ENCODE assay signal across 13 cellular contexts in the genomic region with DNA sequence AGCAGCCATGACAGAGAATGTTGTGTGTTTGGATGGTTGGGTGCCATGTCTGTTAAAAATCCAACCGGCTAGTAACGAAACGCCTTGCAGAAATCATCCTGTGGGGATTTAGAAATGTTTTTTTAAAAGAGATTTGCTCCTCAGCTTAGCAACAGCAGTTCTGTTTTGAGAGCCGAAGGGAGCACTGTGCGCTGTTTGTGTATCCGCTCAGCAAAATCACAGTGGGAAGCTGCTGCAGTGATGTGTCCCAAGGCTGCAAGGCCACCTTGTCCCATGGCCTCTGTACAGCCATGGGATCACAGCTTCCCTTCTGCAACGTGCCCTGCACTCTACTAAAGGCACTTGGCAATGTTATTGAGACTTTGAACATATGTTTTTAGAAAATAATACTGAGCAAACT. TPM values are rescaled to one million over a fixed set of nuclear protein-coding genes. Genes with fewer than 3 reads are reported as not detected.
A peak's percentile ranks its signal among the peaks of the same experiment; 100 is the strongest.
DNase-seq lines count a peak whose midpoint lies in the region; ATAC-seq and TF ChIP-seq lines count a peak whose summit lies in the region.
"Had no signal": no experiment of that assay in that cellular context is flagged by ENCODE, and none has a peak within 500 bp of the region (broad histone marks: within the 10 kb centered on the region; RNA-seq: fewer than 3 reads in every experiment).

No MANE protein-coding gene starts in this region.

- H3K9ac ChIP-seq in mesendoderm (ENCODE audit: low read length): no peak overlapping the region
- H3K9ac ChIP-seq: KMS-11 had no signal

- H3K4me3 ChIP-seq in Panc1 (ENCODE audit: low read depth in 2 of 2, low read length in 2 of 2) (peak overlapping the region; percentile 13 to 29; a peak in 3 of 4 replicates), testis (no peak overlapping the region), mesendoderm (ENCODE audit: low read length) (no peak overlapping the region)

- H2AK5ac ChIP-seq in mesendoderm (ENCODE audit: low read length): no peak overlapping the region

- no peaks in the 10 kb centered on the region for H3K27me3 Mint-ChIP-seq in mesothelial cell of epicardium (ENCODE audit: low read depth)
- H3K27me3 Mint-ChIP-seq in activated T-cell treated with anti-CD3 and anti-CD28 coated beads, Interleukin-2, amount 50 U/mL, for 24 hours: peaks cover 2% of the 10 kb centered on the region
- H3K27me3 Mint-ChIP-seq: activated naive CD4-positive, alpha-beta T cell treated with anti-CD3 and anti-CD28 coated beads, Interleukin-2, amount 10 ng/mL, durations not matched to agents 7 days and 5 days had no signal

- H3K4me2 ChIP-seq in mesendoderm (ENCODE audit: low read length): no peak overlapping the region
- H3K4me2 ChIP-seq: KMS-11 had no signal

- H3K4me3 Mint-ChIP-seq in mesothelial cell of epicardium: no peak overlapping the region
- H3K4me3 Mint-ChIP-seq in activated T-cell treated with anti-CD3 and anti-CD28 coated beads, Interleukin-2, amount 50 U/mL, for 24 hours: no peak overlapping the region
- H3K4me3 Mint-ChIP-seq: activated naive CD4-positive, alpha-beta T cell treated with anti-CD3 and anti-CD28 coated beads, Interleukin-2, amount 10 ng/mL, durations not matched to agents 7 days and 5 days had no signal

- DNase-seq in Panc1 (ENCODE audit: low read depth, low spot score): no peak
- DNase-seq in epithelial cell of prostate (ENCODE audit: low read depth, low spot score): no peak
- no peak for DNase-seq in mesothelial cell of epicardium (ENCODE audit: low spot score in 2 of 2, unreplicated experiment in 2 of 2)
- DNase-seq in testis: no peak
- DNase-seq in activated effector memory CD4-positive, alpha-beta T cell treated with anti-CD3 and anti-CD28 coated beads, Interleukin-2, amount 50 U/mL, for 16 hours: no peak
- DNase-seq in activated T-cell treated with anti-CD3 and anti-CD28 coated beads, Interleukin-2, amount 50 U/mL, for 24 hours: no peak
- DNase-seq in mesendoderm: no peak
- DNase-seq in NCI-H82 treated with DMSO at 0.1 percent for 48 hours (lab: John Stamatoyannopoulos, UW; ENCODE audit: unreplicated experiment): no peak
- DNase-seq: activated naive CD4-positive, alpha-beta T cell treated with anti-CD3 and anti-CD28 coated beads, Interleukin-2, amount 10 ng/mL, durations not matched to agents 7 days and 5 days; effector CD4-positive, alpha-beta T cell; NCI-H2029 treated with DMSO at 0.1 percent for 48 hours; small intestine had no signal

- ATAC-seq in Panc1: peak; percentile 32; the same call in 1 of the 2 replicates

- peaks cover 99% of the 10 kb centered on the region for H3K4me1 ChIP-seq in Panc1 (ENCODE audit: control insufficient read depth, insufficient read depth, low read length)
- peaks cover 24% of the 10 kb centered on the region for H3K4me1 ChIP-seq in testis
- peaks cover 16% of the 10 kb centered on the region for H3K4me1 ChIP-seq in mesendoderm (ENCODE audit: control insufficient read depth, low read depth, low read length)

- no peak overlapping the region for H2BK15ac ChIP-seq in mesendoderm (replicated peaks; ENCODE audit: low read depth)

- BruUV-seq in Panc1 (replicated peaks; lab: Mats Ljungman, UMichigan): no TSS peak

- no peak overlapping the region for H3K56ac ChIP-seq in mesendoderm (ENCODE audit: low read length)

- no peaks in the 10 kb centered on the region for H3K9me3 ChIP-seq in Panc1 (ENCODE audit: control insufficient read depth, insufficient read depth, low read depth, low read length)
- H3K9me3 ChIP-seq in testis: no peaks in the 10 kb centered on the region

- H3K36me3 Mint-ChIP-seq in mesothelial cell of epicardium: no peaks in the 10 kb centered on the region
- no peaks in the 10 kb centered on the region for H3K36me3 Mint-ChIP-seq in activated T-cell treated with anti-CD3 and anti-CD28 coated beads, Interleukin-2, amount 50 U/mL, for 24 hours (ENCODE audit: low read depth)
- H3K36me3 Mint-ChIP-seq: activated naive CD4-positive, alpha-beta T cell treated with anti-CD3 and anti-CD28 coated beads, Interleukin-2, amount 10 ng/mL, durations not matched to agents 7 days and 5 days had no signal

- H3K23ac ChIP-seq in mesendoderm (ENCODE audit: low read length): no peak overlapping the region

- TF ChIP-seq CTCF in Panc1 (IDR thresholded peaks at IDR 0.05) (no peak), mesothelial cell of epicardium (IDR thresholded peaks at IDR 0.05; ENCODE audit: unreplicated experiment) (no peak), testis (IDR thresholded peaks at IDR 0.05) (no peak)

- no peak overlapping the region for H3K4ac ChIP-seq in mesendoderm (ENCODE audit: low read depth, low read length)

- H2BK120ac ChIP-seq in mesendoderm (ENCODE audit: low read depth, low read length): no peak overlapping the region

- no peak overlapping the region for H4K8ac ChIP-seq in mesendoderm (ENCODE audit: low read depth, low read length)

- peaks cover 17% of the 10 kb centered on the region for H3K79me1 ChIP-seq in mesendoderm (ENCODE audit: low read length)

- intact Hi-C loops in Panc1 (cut with micrococcal nuclease; ENCODE audit: unreplicated experiment) (loop anchor here (5.0 kb wide), 1 partner anchor 387 kb away; no protein-coding TSS in a partner anchor), testis (cut with DNase I; ENCODE audit: low total_unique reads) (no loop called here)

- CTCF ChIA-PET in Panc1 (lab: Charles Lee): no interaction called here

- H3K27ac ChIP-seq in Panc1 (ENCODE audit: low read length): peak overlapping the region; percentile 99
- H3K27ac ChIP-seq in epithelial cell of prostate: peak overlapping the region; percentile 93
- H3K27ac ChIP-seq in testis: peak overlapping the region; percentile 36 to 79
- no peak overlapping the region for H3K27ac ChIP-seq in mesendoderm (ENCODE audit: low read depth, low read length)
- H3K27ac ChIP-seq: KMS-11 had no signal

- peak overlapping the region; percentile 4 for H3K27ac Mint-ChIP-seq in mesothelial cell of epicardium
- H3K27ac Mint-ChIP-seq in activated T-cell treated with anti-CD3 and anti-CD28 coated beads, Interleukin-2, amount 50 U/mL, for 24 hours: no peak overlapping the region
- H3K27ac Mint-ChIP-seq: activated naive CD4-positive, alpha-beta T cell treated with anti-CD3 and anti-CD28 coated beads, Interleukin-2, amount 10 ng/mL, durations not matched to agents 7 days and 5 days had no signal

- no peaks in the 10 kb centered on the region for H3K9me3 Mint-ChIP-seq in mesothelial cell of epicardium
- no peaks in the 10 kb centered on the region for H3K9me3 Mint-ChIP-seq in activated T-cell treated with anti-CD3 and anti-CD28 coated beads, Interleukin-2, amount 50 U/mL, for 24 hours
- H3K9me3 Mint-ChIP-seq: activated naive CD4-positive, alpha-beta T cell treated with anti-CD3 and anti-CD28 coated beads, Interleukin-2, amount 10 ng/mL, durations not matched to agents 7 days and 5 days had no signal

- H3K36me3 ChIP-seq in Panc1 (ENCODE audit: control insufficient read depth, insufficient read depth, low read length): no peaks in the 10 kb centered on the region; the same call in 1 of the 2 replicates
- no peaks in the 10 kb centered on the region for H3K36me3 ChIP-seq in testis (ENCODE audit: low read depth, missing control alignments)
- no peaks in the 10 kb centered on the region for H3K36me3 ChIP-seq in mesendoderm (ENCODE audit: control insufficient read depth, insufficient read depth, low read length)

- H3K18ac ChIP-seq in mesendoderm (ENCODE audit: low read length): no peak overlapping the region

- H3K27me3 ChIP-seq in Panc1 (ENCODE audit: control insufficient read depth, insufficient read depth, low read length) (no peaks in the 10 kb centered on the region), testis (no peaks in the 10 kb centered on the region), mesendoderm (ENCODE audit: insufficient read depth, low read length, poor library complexity) (no peaks in the 10 kb centered on the region)

- POLR2A ChIA-PET in Panc1 (lab: Charles Lee): interaction anchor here (0.8 to 0.9 kb wide), 2 partner anchors 8 to 27 kb away, joined by 3 to 4 read pairs; no protein-coding TSS in a partner anchor

- H3K4me1 Mint-ChIP-seq in mesothelial cell of epicardium: peaks cover 47% of the 10 kb centered on the region
- no peaks in the 10 kb centered on the region for H3K4me1 Mint-ChIP-seq in activated T-cell treated with anti-CD3 and anti-CD28 coated beads, Interleukin-2, amount 50 U/mL, for 24 hours (ENCODE audit: low read depth)
- H3K4me1 Mint-ChIP-seq: activated naive CD4-positive, alpha-beta T cell treated with anti-CD3 and anti-CD28 coated beads, Interleukin-2, amount 10 ng/mL, durations not matched to agents 7 days and 5 days had no signal

- WGBS in testis, 2 donors: 48 to 49% methylated on average over 7 of the region's 7 CpGs
- no CpG with 5 or more reads among the region's 7 CpGs for WGBS in mesendoderm (ENCODE audit: extremely low coverage, insufficient coverage, low lambda C conversion rate)

- H2BK5ac ChIP-seq in mesendoderm (ENCODE audit: low read length): no peak overlapping the region

- no peak for TF ChIP-seq POLR2A in testis (IDR thresholded peaks at IDR 0.05)

- in situ Hi-C loops in Panc1 (cut with HindIII; ENCODE audit: low pct_unique_long_range_greater_than_20kb, low sequenced_read_pairs): no loop called here

- H4K5ac ChIP-seq in mesendoderm (ENCODE audit: low read length): no peak overlapping the region

- peaks cover 83% of the 10 kb centered on the region for H3K79me2 ChIP-seq in mesendoderm (ENCODE audit: control insufficient read depth, insufficient read depth, low read length)

RNA-seq across cellular contexts. Expression of a gene that starts 40.9 kb away (rescaled TPM):
- total RNA-seq in Panc1 (2021; ENCODE audit: unreplicated experiment): 349 TPM
- 213 TPM for polyA plus RNA-seq in Panc1 (2012; ENCODE audit: insufficient read length)
- 190 to 209 TPM (median 200 TPM) in 3 replicates for total RNA-seq in mesothelial cell of epicardium
- 100 to 1,000 TPM; 249 to 295 TPM for total RNA-seq in testis
- 47.2 TPM for polyA plus RNA-seq in testis (ENCODE audit: insufficient read depth, low read depth, low replicate concordance)
- 32.6 TPM for polyA plus RNA-seq in mesendoderm (2013, experiment 1 of 2)
- polyA plus RNA-seq in mesendoderm (2013, experiment 2 of 2): 32.2 TPM

Comparison
In these comparisons a context has a peak if more than half of its experiments do, and no peak if none do; other contexts are left out.
1. H3K4me3 ChIP-seq: peak in Panc1 (2 of 2); none in testis (0 of 2) and mesendoderm (single experiment).